14 cellular contexts compared by ENCODE assay signal in the genomic region with DNA sequence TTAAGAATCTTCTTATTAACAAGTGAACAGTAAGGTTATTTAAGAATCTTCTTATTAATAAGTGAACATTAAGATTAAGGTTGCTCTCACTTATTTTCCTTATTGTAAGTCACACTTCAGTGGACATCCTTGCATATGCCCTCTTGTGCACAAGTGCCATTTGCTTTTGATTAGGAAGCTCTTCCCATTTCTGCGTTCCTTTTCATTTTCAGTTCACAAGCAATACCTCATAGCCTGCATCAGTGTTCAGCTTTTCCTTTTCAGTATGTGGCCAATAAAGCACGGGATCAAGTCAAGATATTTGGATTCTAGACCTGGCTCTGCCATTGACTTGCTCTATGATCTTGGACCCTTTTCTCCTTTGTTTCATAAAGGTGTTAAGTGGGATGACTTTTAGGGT.
DNase-seq lines count a peak whose midpoint lies in the region; ATAC-seq and TF ChIP-seq lines count a peak whose summit lies in the region.
"Had no signal": no experiment of that assay in that cellular context is flagged by ENCODE, and none has a peak within 500 bp of the region (broad histone marks: within the 10 kb centered on the region; RNA-seq: fewer than 3 reads in every experiment).

No MANE protein-coding gene starts in this region.

- H3K36me3 Mint-ChIP-seq in neural progenitor cell (peaks cover 4% of the 10 kb centered on the region), H9 (ENCODE audit: insufficient read depth in 1 of 3, low read depth in 3 of 3) (peaks cover 2 to 5% (median 2%) of the 10 kb centered on the region in 3 experiments; a peak in 2 of 7 replicates), chondrocyte (ENCODE audit: low read depth) (peaks cover 2% of the 10 kb centered on the region)

- WGBS in hepatocyte (ENCODE audit: low lambda C conversion rate, missing lambda C conversion rate), result 76% methylated on average over 2 of the region's 2 CpGs
- WGBS in transverse colon (ENCODE audit: low coverage in 1 of 2), 2 donors, result 46 to 93% methylated on average over 2 of the region's 2 CpGs
- WGBS in H9 (ENCODE audit: extremely low coverage, insufficient read length, low lambda C conversion rate), result no CpG with 5 or more reads among the region's 2 CpGs
- 80 to 82% (median 81%) methylated on average over 2 of the region's 2 CpGs for WGBS in psoas muscle, 3 donors

- H3K27ac ChIP-seq in hepatocyte, result peak overlapping the region; percentile 53
- H3K27ac ChIP-seq in neural progenitor cell, result no peak overlapping the region
- peak overlapping the region; percentile 34 to 67 (median 60) for H3K27ac ChIP-seq in transverse colon
- no peak overlapping the region for H3K27ac ChIP-seq in H9 (ENCODE audit: insufficient read length, low read depth, low read length)
- no peak overlapping the region for H3K27ac ChIP-seq in psoas muscle
- H3K27ac ChIP-seq: C4-2B had no signal

- H3K27ac Mint-ChIP-seq in neural progenitor cell (peak overlapping the region; percentile 96), H9 (no peak overlapping the region), chondrocyte (ENCODE audit: unreplicated experiment) (no peak overlapping the region)
- H3K27ac Mint-ChIP-seq: CD4-positive, alpha-beta T cell had no signal

- no peak overlapping the region for H3T11ph ChIP-seq in H9 (ENCODE audit: low read length)

- no peak overlapping the region for H3K56ac ChIP-seq in H9 (ENCODE audit: insufficient read length, low read depth, low read length)

- no peak overlapping the region for H3K9ac ChIP-seq in neural progenitor cell
- H3K9ac ChIP-seq in H9 (ENCODE audit: extremely low read depth, insufficient read length, low read length), result no peak overlapping the region

- H3K18ac ChIP-seq in H9 (ENCODE audit: insufficient read length, low read depth, low read length), result no peak overlapping the region

- H4K8ac ChIP-seq in H9 (replicated peaks; ENCODE audit: insufficient read length, low read depth, low read length), result no peak overlapping the region

- H3K79me2 ChIP-seq in hepatocyte (no peaks in the 10 kb centered on the region), neural progenitor cell (ENCODE audit: low read depth) (no peaks in the 10 kb centered on the region), H9 (ENCODE audit: insufficient read depth, low read length) (no peaks in the 10 kb centered on the region)

- TF ChIP-seq CTCF in hepatocyte (IDR thresholded peaks at IDR 0.05; ENCODE audit: poor library complexity), result no peak
- no peak for TF ChIP-seq CTCF in neural progenitor cell (IDR thresholded peaks at IDR 0.05)
- no peak for TF ChIP-seq CTCF in transverse colon (IDR thresholded peaks at IDR 0.05)
- TF ChIP-seq CTCF in H9 (conservative IDR thresholded peaks at IDR 0.05), result no peak
- TF ChIP-seq CTCF in chondrocyte (IDR thresholded peaks at IDR 0.05), result no peak
- no peak for TF ChIP-seq CTCF in psoas muscle (IDR thresholded peaks at IDR 0.05)

- H3K9me2 ChIP-seq in hepatocyte (replicated peaks; ENCODE audit: insufficient read depth), result no peaks in the 10 kb centered on the region

- H2BK5ac ChIP-seq in H9 (ENCODE audit: insufficient read length, low read length), result no peak overlapping the region

- peaks cover 48% of the 10 kb centered on the region for H3K4me1 Mint-ChIP-seq in neural progenitor cell
- peaks cover 0 to 7% of the 10 kb centered on the region in 2 experiments; a peak in 1 of 4 replicates for H3K4me1 Mint-ChIP-seq in H9
- H3K4me1 Mint-ChIP-seq in chondrocyte (ENCODE audit: low read depth), result peaks cover 26% of the 10 kb centered on the region

- no peak overlapping the region for H2BK120ac ChIP-seq in H9 (ENCODE audit: low read depth, low read length, poor library complexity, severe bottlenecking)

- ATAC-seq in psoas muscle, result no peak

- H4K20me1 ChIP-seq in hepatocyte (ENCODE audit: insufficient read depth, poor library complexity, severe bottlenecking) (no peaks in the 10 kb centered on the region), neural progenitor cell (ENCODE audit: low read depth) (no peaks in the 10 kb centered on the region), H9 (ENCODE audit: control insufficient read depth, insufficient read depth, insufficient read length) (no peaks in the 10 kb centered on the region)

- H3K4me3 Mint-ChIP-seq in neural progenitor cell (no peak overlapping the region), H9 (no peak overlapping the region), chondrocyte (ENCODE audit: unreplicated experiment) (no peak overlapping the region)
- H3K4me3 Mint-ChIP-seq: CD4-positive, alpha-beta T cell had no signal

- in situ Hi-C loops in transverse colon (cut with MboI; ENCODE audit: low pct_ligation_motif_present in 1 of 4, low pct_unique_long_range_greater_than_20kb in 1 of 4, low sequenced_read_pairs in 3 of 4), result no loop called here

- no peak overlapping the region for H2AK5ac ChIP-seq in H9 (ENCODE audit: insufficient read length, low read length)

- H3K27me3 Mint-ChIP-seq in neural progenitor cell (ENCODE audit: insufficient read depth, low read depth), result peaks cover 2% of the 10 kb centered on the region
- H3K27me3 Mint-ChIP-seq in H9 (ENCODE audit: low read depth), result no peaks in the 10 kb centered on the region
- H3K27me3 Mint-ChIP-seq in chondrocyte (ENCODE audit: low read depth), result no peaks in the 10 kb centered on the region
- H3K27me3 Mint-ChIP-seq: CD4-positive, alpha-beta T cell had no signal

- no peaks in the 10 kb centered on the region for H3K79me1 ChIP-seq in H9 (ENCODE audit: insufficient read depth, low read depth, low read length, poor library complexity, severe bottlenecking)

- H2AFZ ChIP-seq in hepatocyte, result no peak overlapping the region
- no peak overlapping the region for H2AFZ ChIP-seq in neural progenitor cell (replicated peaks)
- no peak overlapping the region for H2AFZ ChIP-seq in H9 (ENCODE audit: low read length)

- H3K23ac ChIP-seq in H9 (ENCODE audit: insufficient read length, low read depth, low read length), result no peak overlapping the region

- no peak for TF ChIP-seq POLR2A in transverse colon (IDR thresholded peaks at IDR 0.05)

- no peak overlapping the region for H2BK15ac ChIP-seq in H9 (ENCODE audit: low read depth, low read length)

- H2BK20ac ChIP-seq in H9 (ENCODE audit: low read depth, low read length, poor library complexity, severe bottlenecking), result no peak overlapping the region

- H4K5ac ChIP-seq in H9 (ENCODE audit: insufficient read length, low read depth, low read length), result no peak overlapping the region

- H3K27me3 ChIP-seq in hepatocyte (no peaks in the 10 kb centered on the region), neural progenitor cell (no peaks in the 10 kb centered on the region), transverse colon (no peaks in the 10 kb centered on the region), H9 (ENCODE audit: insufficient read depth, low read length) (no peaks in the 10 kb centered on the region), psoas muscle (ENCODE audit: insufficient read depth in 3 of 3, low read length in 2 of 3) (no peaks in the 10 kb centered on the region)

- H3K23me2 ChIP-seq in H9 (ENCODE audit: insufficient read length, low read depth, low read length, poor library complexity, severe bottlenecking), result no peaks in the 10 kb centered on the region

- no peak overlapping the region for H3K4me2 ChIP-seq in hepatocyte
- no peak overlapping the region for H3K4me2 ChIP-seq in neural progenitor cell
- no peak overlapping the region for H3K4me2 ChIP-seq in H9 (ENCODE audit: insufficient read depth, insufficient read length, low read length)

- no peaks in the 10 kb centered on the region for H3K36me3 ChIP-seq in hepatocyte (replicated peaks; ENCODE audit: insufficient read depth, low read depth)
- no peaks in the 10 kb centered on the region for H3K36me3 ChIP-seq in neural progenitor cell
- no peaks in the 10 kb centered on the region for H3K36me3 ChIP-seq in transverse colon
- no peaks in the 10 kb centered on the region for H3K36me3 ChIP-seq in psoas muscle (ENCODE audit: insufficient read depth in 1 of 2, low read depth in 1 of 2)

- no peak overlapping the region for H3K14ac ChIP-seq in H9 (ENCODE audit: insufficient read depth, low read length)

- H3K9me3 Mint-ChIP-seq in neural progenitor cell (peaks cover 2% of the 10 kb centered on the region), H9 (peaks cover 3 to 6% of the 10 kb centered on the region in 2 experiments; a peak in 3 of 5 replicates), chondrocyte (ENCODE audit: low read depth) (no peaks in the 10 kb centered on the region)
- H3K9me3 Mint-ChIP-seq: CD4-positive, alpha-beta T cell had no signal

- no peaks in the 10 kb centered on the region for H3K4me1 ChIP-seq in hepatocyte (ENCODE audit: insufficient read depth)
- H3K4me1 ChIP-seq in neural progenitor cell, result no peaks in the 10 kb centered on the region
- H3K4me1 ChIP-seq in transverse colon, result peaks cover 0 to 13% (median 0%) of the 10 kb centered on the region in 4 donors
- no peaks in the 10 kb centered on the region for H3K4me1 ChIP-seq in H9 (ENCODE audit: insufficient read depth, low read length)
- H3K4me1 ChIP-seq in psoas muscle, result no peaks in the 10 kb centered on the region
- H3K4me1 ChIP-seq: Caco-2 had no signal

- no peak overlapping the region for H4K91ac ChIP-seq in H9 (ENCODE audit: insufficient read length, low read depth, low read length)

- intact Hi-C loops in transverse colon (cut with DNase I; ENCODE audit: low total_unique reads), result no loop called here
- intact Hi-C loops in psoas muscle (cut with DNase I), result no loop called here

- H3K4me3 ChIP-seq in hepatocyte (no peak overlapping the region), neural progenitor cell (no peak overlapping the region), transverse colon (no peak overlapping the region), psoas muscle (no peak overlapping the region)

- H3K4ac ChIP-seq in H9 (ENCODE audit: low read depth, low read length), result no peak overlapping the region

- TF ChIP-seq EP300 in transverse colon (IDR thresholded peaks at IDR 0.05; ENCODE audit: low read depth), result no peak

- H2BK12ac ChIP-seq in H9 (ENCODE audit: insufficient read length, low read depth, low read length), result no peak overlapping the region

- DNase-seq in NCI-H69 (lab: John Stamatoyannopoulos, UW) (peak; percentile 14), hepatocyte (ENCODE audit: low spot score) (no peak), neural progenitor cell (ENCODE audit: low spot score) (no peak), transverse colon (no peak), H4 (ENCODE audit: low spot score) (no peak), H9 (no peak), chondrocyte (ENCODE audit: low spot score) (no peak), psoas muscle (no peak)
- DNase-seq: AML-193; Caco-2; CD4-positive, alpha-beta T cell; GOT3; HCEC 1CT had no signal

- H3F3A ChIP-seq in neural progenitor cell (ENCODE audit: low read depth), result no peaks in the 10 kb centered on the region

- H3K9me3 ChIP-seq in hepatocyte (ENCODE audit: low read depth), result no peaks in the 10 kb centered on the region
- no peaks in the 10 kb centered on the region for H3K9me3 ChIP-seq in neural progenitor cell (ENCODE audit: low read depth)
- H3K9me3 ChIP-seq in transverse colon, result no peaks in the 10 kb centered on the region
- no peaks in the 10 kb centered on the region for H3K9me3 ChIP-seq in H9 (ENCODE audit: control insufficient read depth, low read depth, low read length)
- no peaks in the 10 kb centered on the region for H3K9me3 ChIP-seq in psoas muscle
- H3K9me3 ChIP-seq: Caco-2 had no signal

Comparison
In these comparisons a context has a peak if more than half of its experiments do, and no peak if none do; other contexts are left out.
1. H3K27ac ChIP-seq: peak in hepatocyte (single experiment) and transverse colon (4 of 4); none in neural progenitor cell (single experiment), H9 (single experiment) and psoas muscle (single experiment).